ENCODE assay signal across 8 cellular contexts in the genomic region with DNA sequence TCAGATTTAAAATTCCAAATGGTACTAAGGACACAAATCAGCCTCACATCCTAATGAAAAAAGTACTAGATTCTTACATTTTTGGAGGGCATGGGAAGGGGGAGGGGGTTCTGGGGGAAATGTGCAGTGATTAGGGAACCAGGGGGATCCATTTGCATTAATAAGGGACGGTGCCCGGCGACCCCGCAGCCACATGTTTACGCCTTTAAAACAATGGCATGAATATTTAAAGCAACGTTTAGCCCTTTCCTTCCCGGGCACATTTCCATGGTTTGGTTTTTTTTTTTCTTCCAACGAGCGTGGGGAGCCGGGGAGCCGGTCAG. TPM values are rescaled to one million over a fixed set of nuclear protein-coding genes. Genes with fewer than 3 reads are reported as not detected.
DNase-seq lines count a peak whose midpoint lies in the region; ATAC-seq and TF ChIP-seq lines count a peak whose summit lies in the region.

No MANE protein-coding gene starts in this region.

- H3K27ac ChIP-seq in HCT116 (ENCODE audit: low read depth, low read length): peak overlapping the region; percentile 90
- peak overlapping the region; percentile 93 for H3K27ac ChIP-seq in right cardiac atrium (ENCODE audit: low read length)
- H3K27ac ChIP-seq in skeletal muscle tissue (ENCODE audit: low read depth, low read length): peak overlapping the region; percentile 91

- peaks cover 63% of the 10 kb centered on the region for H3K4me1 Mint-ChIP-seq in WTC11

- ATAC-seq in HCT116 (no peak), WTC11 (no peak), right cardiac atrium (no peak), HG03442 (IDR thresholded peaks at IDR 0.05; ENCODE audit: unreplicated experiment) (no peak), GM21737 (IDR thresholded peaks at IDR 0.05; ENCODE audit: unreplicated experiment) (no peak)

- BruUV-seq in HCT116 (replicated peaks; lab: Mats Ljungman, UMichigan): no TSS peak

- no peak for TF ChIP-seq CTCF in HCT116 (IDR thresholded peaks at IDR 0.05 in 2 of 3, conservative IDR thresholded peaks at IDR 0.05 in 1 of 3; ENCODE audit: borderline replicate concordance in 1 of 3, insufficient read depth in 1 of 3, low read depth in 2 of 3, low read length in 2 of 3)
- TF ChIP-seq CTCF in WTC11 (IDR thresholded peaks at IDR 0.05): no peak
- TF ChIP-seq CTCF in GM10266 (IDR thresholded peaks at IDR 0.05; ENCODE audit: control insufficient read depth, insufficient read depth, low read depth, missing control alignments): no peak

- H3K27me3 ChIP-seq in HCT116 (ENCODE audit: insufficient read depth, low read length) (no peaks in the 10 kb centered on the region), right cardiac atrium (ENCODE audit: control insufficient read depth, insufficient read depth) (no peaks in the 10 kb centered on the region), skeletal muscle tissue (ENCODE audit: control insufficient read depth in 3 of 3, insufficient read depth in 3 of 3, low read length in 3 of 3) (peaks cover 0 to 9% (median 8%) of the 10 kb centered on the region in 3 donors)

- H3K4me1 ChIP-seq in HCT116 (ENCODE audit: control insufficient read depth in 1 of 2, insufficient read depth in 2 of 2, low read length in 2 of 2) (peaks cover 15 to 28% of the 10 kb centered on the region in 2 experiments; a peak in 3 of 4 replicates), right cardiac atrium (ENCODE audit: control insufficient read depth, insufficient read depth, low read length) (no peaks in the 10 kb centered on the region), skeletal muscle tissue (ENCODE audit: control insufficient read depth in 3 of 3, insufficient read depth in 3 of 3, low read length in 3 of 3) (peaks cover 12 to 31% (median 29%) of the 10 kb centered on the region in 3 donors)

- POLR2A ChIA-PET in HCT116 (lab: Charles Lee): no interaction called here
- POLR2A ChIA-PET in WTC11 (lab: Charles Lee): no interaction called here

- intact Hi-C loops in HCT116 (cut with micrococcal nuclease): loop anchor here (5.0 kb wide), 1 partner anchor 185 kb away; the partner anchor contains the start of gene MCM10
- intact Hi-C loops in right cardiac atrium (cut with DNase I): no loop called here

- DNase-seq in HCT116 (ENCODE audit: low read depth, low spot score) (no peak), WTC11 (ENCODE audit: low spot score) (peak; percentile 34), right cardiac atrium (no peak), SIG-M5 treated with dmso at 0.1 percent for 504 hours (lab: John Stamatoyannopoulos, UW; ENCODE audit: unreplicated experiment) (no peak), GM10266 (ENCODE audit: extremely low spot score) (no peak)

- no peaks in the 10 kb centered on the region for H3K9me3 Mint-ChIP-seq in WTC11

- H3K4me3 ChIP-seq in HCT116 (replicated peaks in 1 of 2; ENCODE audit: low read depth in 1 of 2, low read length in 2 of 2) (peak overlapping the region; percentile 68 to 84), right cardiac atrium (ENCODE audit: low read length) (peak overlapping the region; percentile 97), skeletal muscle tissue (ENCODE audit: low read length in 3 of 3) (peak overlapping the region; percentile 76 to 83 (median 77))

- H3K27ac Mint-ChIP-seq in WTC11: peak overlapping the region; percentile 95

- H3K27me3 Mint-ChIP-seq in WTC11 (ENCODE audit: low read depth): no peaks in the 10 kb centered on the region; the same call in 1 of the 2 replicates

- H3K4me2 ChIP-seq in HCT116 (ENCODE audit: low read length): peak overlapping the region; percentile 77

- no peaks in the 10 kb centered on the region for H4K20me1 ChIP-seq in HCT116 (ENCODE audit: insufficient read depth)

- no peak for TF ChIP-seq RAD21 in HCT116 (IDR thresholded peaks at IDR 0.05; ENCODE audit: low read depth)

- CTCF ChIA-PET in HCT116 (lab: Charles Lee) (no interaction called here), WTC11 (lab: Charles Lee) (no interaction called here)

- H3K79me2 ChIP-seq in HCT116 (ENCODE audit: insufficient read depth, low read length): peaks cover 48% of the 10 kb centered on the region

- no peak overlapping the region for H2AFZ ChIP-seq in HCT116 (ENCODE audit: low read depth, low read length, poor library complexity, severe bottlenecking)

- H3K9me3 ChIP-seq in HCT116 (ENCODE audit: control insufficient read depth in 1 of 2, insufficient read depth in 1 of 2, low read depth in 1 of 2, low read length in 2 of 2) (no peaks in the 10 kb centered on the region), right cardiac atrium (ENCODE audit: control insufficient read depth, low read length) (no peaks in the 10 kb centered on the region), skeletal muscle tissue (ENCODE audit: control insufficient read depth in 3 of 3, low read length in 3 of 3) (no peaks in the 10 kb centered on the region)

- peak overlapping the region; percentile 95 for H3K9ac ChIP-seq in HCT116 (ENCODE audit: low read length)
- peak overlapping the region; percentile 81 to 88 (median 84) for H3K9ac ChIP-seq in skeletal muscle tissue (ENCODE audit: low read depth in 1 of 3, low read length in 3 of 3)

- H3K36me3 ChIP-seq in HCT116 (ENCODE audit: control insufficient read depth in 1 of 2, insufficient read depth in 2 of 2, low read length in 2 of 2) (peaks cover 0 to 4% of the 10 kb centered on the region in 2 experiments; a peak in 2 of 4 replicates), skeletal muscle tissue (ENCODE audit: control insufficient read depth in 3 of 3, insufficient read depth in 3 of 3, low read length in 3 of 3) (peaks cover 0 to 4% (median 0%) of the 10 kb centered on the region in 3 donors)

- peak overlapping the region; percentile 81 for H3K4me3 Mint-ChIP-seq in WTC11

- under 1% methylated on average over 11 of the region's 11 CpGs for WGBS in right cardiac atrium

- H3K36me3 Mint-ChIP-seq in WTC11: peaks cover 36% of the 10 kb centered on the region

- no peaks in the 10 kb centered on the region for H3K9me2 ChIP-seq in HCT116 (ENCODE audit: insufficient read depth)

- RAD21 ChIA-PET in HCT116 (lab: Charles Lee; ENCODE audit: low non-redundant PET in 1 of 2, low total read pairs in 2 of 2, uncharacterized antibody in 2 of 2, unreplicated experiment in 2 of 2): no interaction called here

- no peak for TF ChIP-seq POLR2A in HCT116 (IDR thresholded peaks at IDR 0.05; ENCODE audit: borderline replicate concordance, extremely low read depth, insufficient read depth, insufficient read length)

TF ChIP-seq in HCT116, 20 proteins besides CTCF, POLR2A, EP300 and RAD21:
- TF ChIP-seq FOSL1 (IDR thresholded peaks at IDR 0.05; ENCODE audit: low read depth): no peak
- no peak for TF ChIP-seq SIN3A (IDR thresholded peaks at IDR 0.05; ENCODE audit: low read depth)
- no peak for TF ChIP-seq SP1 (IDR thresholded peaks at IDR 0.05; ENCODE audit: low read depth)
- TF ChIP-seq EZH2phosphoT487 (IDR thresholded peaks at IDR 0.05; ENCODE audit: borderline replicate concordance): no peak

TF ChIP-seq in WTC11, 78 proteins besides CTCF, POLR2A, EP300 and RAD21:
- TF ChIP-seq, protein P1, sequence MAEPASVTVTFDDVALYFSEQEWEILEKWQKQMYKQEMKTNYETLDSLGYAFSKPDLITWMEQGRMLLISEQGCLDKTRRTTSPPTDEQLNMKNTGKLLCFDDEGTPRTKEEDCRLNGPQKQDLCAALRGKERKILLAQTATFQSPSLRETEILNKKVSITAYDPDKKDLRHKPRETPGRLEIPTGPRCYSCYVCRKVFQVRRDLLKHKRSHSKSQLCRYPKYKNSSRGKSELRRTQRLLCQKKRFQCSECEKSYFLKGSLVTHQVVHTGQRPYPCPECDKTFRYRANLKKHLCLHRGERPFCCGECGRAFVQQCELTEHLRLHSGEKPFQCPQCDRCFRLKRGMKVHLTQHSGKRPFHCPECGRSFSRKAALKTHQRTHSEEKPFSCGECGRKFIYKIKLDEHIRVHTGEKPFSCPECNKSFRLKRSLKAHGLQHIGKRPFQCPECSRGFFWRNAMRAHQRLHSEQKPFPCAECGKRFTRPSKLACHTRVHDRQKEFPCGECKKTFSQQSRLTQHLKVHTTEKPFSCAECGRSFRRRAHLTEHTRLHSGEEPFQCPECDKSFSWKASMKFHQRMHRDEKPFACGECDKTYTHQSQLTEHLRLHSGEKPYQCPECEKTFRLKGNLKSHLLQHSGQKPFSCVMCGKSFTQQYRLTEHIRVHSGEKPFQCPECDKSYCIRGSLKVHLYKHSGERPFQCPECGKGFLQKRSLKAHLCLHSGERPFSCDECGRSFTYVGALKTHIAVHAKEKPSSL (CRISPR knock-in tag; conservative IDR thresholded peaks at IDR 0.05): no peak
- peak; percentile 53; the same call in 1 of the 2 replicates for TF ChIP-seq TEAD1 (CRISPR knock-in tag; IDR thresholded peaks at IDR 0.05)
- TF ChIP-seq FOXK1 (CRISPR knock-in tag; IDR thresholded peaks at IDR 0.05): peak; percentile 59
- 0 out of 2 replicates have a peak, but pooled peaks have one; percentile 14 for TF ChIP-seq CBFB (CRISPR knock-in tag; IDR thresholded peaks at IDR 0.05; ENCODE audit: low read depth)

RNA-seq across cellular contexts. Expression of gene SEPHS1, which starts 1.2 kb away (rescaled TPM):
- total RNA-seq in HCT116 (2021; ENCODE audit: unreplicated experiment) (51.7 TPM), WTC11 (2021) (501 to 509 TPM (median 501 TPM) in 3 replicates), right cardiac atrium (10 to 100 TPM; 31.8 to 38.3 (median 36.3) TPM), skeletal muscle tissue (25.1 TPM)
- polyA plus RNA-seq in HCT116 (2012): 46.0 and 50.8 TPM in 2 replicates
- 24.2 TPM for polyA plus RNA-seq in right cardiac atrium

RNA-seq across cellular contexts. Expression of gene PHYH, which starts 47.0 kb away (rescaled TPM):
- total RNA-seq in HCT116 (2021; ENCODE audit: unreplicated experiment) (15.3 TPM), WTC11 (2021) (22.5 to 35.1 TPM (median 32.0 TPM) in 3 replicates), right cardiac atrium (10 to 100 TPM; 70.7 to 94.9 (median 88.9) TPM), skeletal muscle tissue (37.1 TPM)
- 9.1 and 12.2 TPM in 2 replicates for polyA plus RNA-seq in HCT116 (2012)
- polyA plus RNA-seq in right cardiac atrium: 138 TPM
